Comparison of ENCODE assay signal across 21 cellular contexts in the genomic region with DNA sequence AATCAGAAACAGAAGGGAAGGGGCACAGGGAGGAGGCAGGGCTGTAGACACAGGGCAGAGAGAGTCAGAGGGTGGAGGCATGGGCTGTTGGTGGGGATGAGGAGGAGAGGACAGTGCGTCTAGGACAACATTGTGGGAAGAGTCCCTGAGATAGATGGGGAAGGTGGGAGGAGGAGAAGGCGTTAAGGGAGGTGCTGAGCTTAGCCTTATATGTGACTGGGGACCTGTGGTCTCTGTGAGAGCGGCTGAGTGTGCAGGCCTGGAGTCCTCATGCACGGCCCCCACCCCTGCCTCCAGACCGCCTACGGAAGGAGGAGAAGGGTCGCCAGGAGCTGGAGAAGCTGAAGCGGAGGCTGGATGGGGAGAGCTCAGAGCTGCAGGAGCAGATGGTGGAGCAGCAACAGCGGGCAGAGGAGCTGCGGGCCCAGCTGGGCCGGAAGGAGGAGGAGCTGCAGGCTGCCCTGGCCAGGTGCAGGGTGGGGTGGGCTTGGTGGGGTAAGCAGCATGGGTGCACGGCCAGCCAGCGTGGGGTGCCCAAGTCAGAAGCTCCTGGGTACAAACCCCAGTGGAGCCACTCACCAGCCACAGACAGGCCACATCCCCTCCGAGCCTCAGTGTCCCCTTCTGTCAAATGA.
"Had no signal": no experiment of that assay in that cellular context is flagged by ENCODE, and none has a peak within 500 bp of the region (broad histone marks: within the 10 kb centered on the region; RNA-seq: fewer than 3 reads in every experiment).

No MANE protein-coding gene starts in this region.

- FAIRE-seq: K562 had no signal

- H3K9me3 ChIP-seq: ascending aorta had no signal

- H3K4me3 Mint-ChIP-seq: activated CD4-positive, alpha-beta memory T cell treated with anti-CD3 and anti-CD28 coated beads for 36 hours; activated CD4-positive, alpha-beta T cell treated with anti-CD3 and anti-CD28 coated beads, Interleukin-2, amount 10 ng/mL, durations not matched to agents 7 days and 5 days; activated naive CD4-positive, alpha-beta T cell treated with anti-CD3 and anti-CD28 coated beads, Interleukin-2, amount 50 U/mL, for 24 hours; brain; central memory CD8-positive, alpha-beta T cell had no signal

- H3K27me3 ChIP-seq: ascending aorta had no signal

- H3K4me1 Mint-ChIP-seq: activated CD4-positive, alpha-beta T cell treated with anti-CD3 and anti-CD28 coated beads, Interleukin-2, amount 10 ng/mL, durations not matched to agents 7 days and 5 days; activated naive CD4-positive, alpha-beta T cell treated with anti-CD3 and anti-CD28 coated beads, Interleukin-2, amount 50 U/mL, for 24 hours; brain; central memory CD8-positive, alpha-beta T cell had no signal

- H3K36me3 Mint-ChIP-seq: activated CD4-positive, alpha-beta memory T cell treated with anti-CD3 and anti-CD28 coated beads for 36 hours; activated naive CD4-positive, alpha-beta T cell treated with anti-CD3 and anti-CD28 coated beads, Interleukin-2, amount 50 U/mL, for 24 hours had no signal

- DNase-seq: activated CD4-positive, alpha-beta memory T cell treated with anti-CD3 and anti-CD28 coated beads for 36 hours; activated CD4-positive, alpha-beta T cell treated with anti-CD3 and anti-CD28 coated beads, Interleukin-2, amount 10 ng/mL, durations not matched to agents 7 days and 5 days; activated CD4-positive, CD25-positive, alpha-beta regulatory T cell; activated CD8-positive, alpha-beta memory T cell treated with anti-CD3 and anti-CD28 coated beads, Interleukin-2, amount 50 U/mL, for 48 hours; activated naive CD4-positive, alpha-beta T cell; activated T-cell treated with anti-CD3 and anti-CD28 coated beads, Interleukin-2, amount 50 U/mL, for 1 hour; Karpas-422; NCI-H1105 treated with DMSO at 0.1 percent for 48 hours; NCI-H1436 treated with DMSO at 0.1 percent for 48 hours; NCI-H187; NCI-H446; NCI-H524; T-helper 1 cell had no signal

- H3K4me3 ChIP-seq: ascending aorta, K562, SK-N-MC had no signal

- H3K9me3 Mint-ChIP-seq: activated CD4-positive, alpha-beta memory T cell treated with anti-CD3 and anti-CD28 coated beads for 36 hours; activated CD4-positive, alpha-beta T cell treated with anti-CD3 and anti-CD28 coated beads, Interleukin-2, amount 10 ng/mL, durations not matched to agents 7 days and 5 days; activated naive CD4-positive, alpha-beta T cell treated with anti-CD3 and anti-CD28 coated beads, Interleukin-2, amount 50 U/mL, for 24 hours; central memory CD8-positive, alpha-beta T cell had no signal

- ATAC-seq: K562, Right ventricle myocardium inferior had no signal

- H3K27ac ChIP-seq: ascending aorta, SK-N-MC, VCaP had no signal

- H3K27ac Mint-ChIP-seq: activated CD4-positive, alpha-beta memory T cell treated with anti-CD3 and anti-CD28 coated beads for 36 hours; activated CD4-positive, alpha-beta T cell treated with anti-CD3 and anti-CD28 coated beads, Interleukin-2, amount 10 ng/mL, durations not matched to agents 7 days and 5 days; activated naive CD4-positive, alpha-beta T cell treated with anti-CD3 and anti-CD28 coated beads, Interleukin-2, amount 50 U/mL, for 24 hours; brain had no signal

- H3K4me1 ChIP-seq: ascending aorta had no signal
